In genomic region chr10:130111115-130111847, GRCh38 we compare ENCODE assay signal across 8 cellular contexts.
DNase-seq lines count a peak whose midpoint lies in the region; ATAC-seq, FAIRE-seq and TF ChIP-seq lines count a peak whose summit lies in the region.

No MANE protein-coding gene starts in this region.

- peaks cover 7% of the 10 kb centered on the region for H3K27me3 Mint-ChIP-seq in nephron progenitor cell (ENCODE audit: low read depth, poor library complexity)
- H3K27me3 Mint-ChIP-seq in stimulated activated naive CD8-positive, alpha-beta T cell treated with anti-CD3 and anti-CD28 coated beads, Interleukin-15, Interleukin-2, amounts not matched to agents 100 ng/mL and 50 ng/mL, for 24 hours, result no peaks in the 10 kb centered on the region

- H3K4me1 Mint-ChIP-seq in nephron progenitor cell, result peaks cover 26% of the 10 kb centered on the region
- H3K4me1 Mint-ChIP-seq in stimulated activated naive CD8-positive, alpha-beta T cell treated with anti-CD3 and anti-CD28 coated beads, Interleukin-15, Interleukin-2, amounts not matched to agents 100 ng/mL and 50 ng/mL, for 24 hours (ENCODE audit: low read depth), result peaks cover 55% of the 10 kb centered on the region

- TF ChIP-seq POLR2A in H54 (IDR thresholded peaks at IDR 0.05; ENCODE audit: low read depth, low read length), result no peak; the same call in 1 of the 2 replicates

- peak overlapping the region; percentile 96 for H3K27ac Mint-ChIP-seq in nephron progenitor cell
- peak overlapping the region; percentile 99 for H3K27ac Mint-ChIP-seq in stimulated activated naive CD8-positive, alpha-beta T cell treated with anti-CD3 and anti-CD28 coated beads, Interleukin-15, Interleukin-2, amounts not matched to agents 100 ng/mL and 50 ng/mL, for 24 hours

- peak overlapping the region; percentile 64 for H3K27ac ChIP-seq in RWPE2 (ENCODE audit: poor library complexity, severe bottlenecking)

- H3K9me3 ChIP-seq in RWPE2 (ENCODE audit: severe bottlenecking), result no peaks in the 10 kb centered on the region

- TF ChIP-seq CTCF in RWPE2 (IDR thresholded peaks at IDR 0.05; ENCODE audit: poor library complexity, severe bottlenecking) (no peak), nephron progenitor cell (IDR thresholded peaks at IDR 0.05) (no peak)

- peaks cover 33% of the 10 kb centered on the region for H3K36me3 Mint-ChIP-seq in nephron progenitor cell (ENCODE audit: low read depth)
- peaks cover 20% of the 10 kb centered on the region for H3K36me3 Mint-ChIP-seq in stimulated activated naive CD8-positive, alpha-beta T cell treated with anti-CD3 and anti-CD28 coated beads, Interleukin-15, Interleukin-2, amounts not matched to agents 100 ng/mL and 50 ng/mL, for 24 hours (ENCODE audit: low read depth)

- peak; percentile 90 for ATAC-seq in RWPE2 (ENCODE audit: low read depth)

- H3K9me3 Mint-ChIP-seq in nephron progenitor cell, result peaks cover 39% of the 10 kb centered on the region
- peaks cover 2% of the 10 kb centered on the region for H3K9me3 Mint-ChIP-seq in stimulated activated naive CD8-positive, alpha-beta T cell treated with anti-CD3 and anti-CD28 coated beads, Interleukin-15, Interleukin-2, amounts not matched to agents 100 ng/mL and 50 ng/mL, for 24 hours

- DNase-seq in ELR (ENCODE audit: low read depth) (peak; percentile 98), H54 (ENCODE audit: insufficient read length, low spot score) (peak; percentile 75), LoVo (ENCODE audit: low spot score) (peak; percentile 95), RWPE2 (ENCODE audit: low spot score) (peak; percentile 97), activated gamma-delta T cell (lab: John Stamatoyannopoulos, UW) (peak; percentile 84), fibroblast of the conjunctiva (ENCODE audit: low read depth) (peak; percentile 93), nephron progenitor cell (peak; percentile 90)

- peak overlapping the region; percentile 95 for H3K4me3 Mint-ChIP-seq in nephron progenitor cell
- peak overlapping the region; percentile 99 for H3K4me3 Mint-ChIP-seq in stimulated activated naive CD8-positive, alpha-beta T cell treated with anti-CD3 and anti-CD28 coated beads, Interleukin-15, Interleukin-2, amounts not matched to agents 100 ng/mL and 50 ng/mL, for 24 hours

- no peaks in the 10 kb centered on the region for H3K27me3 ChIP-seq in RWPE2 (ENCODE audit: insufficient read depth, poor library complexity, severe bottlenecking)

- H3K4me1 ChIP-seq in RWPE2 (ENCODE audit: insufficient read depth, poor library complexity, severe bottlenecking), result peaks cover 6% of the 10 kb centered on the region

- peak; percentile 80 for FAIRE-seq in H54 (lab: Jason Lieb, UNC)

- H3K36me3 ChIP-seq in RWPE2 (ENCODE audit: low read depth), result no peaks in the 10 kb centered on the region

- H3K4me3 ChIP-seq in RWPE2 (ENCODE audit: severe bottlenecking), result peak overlapping the region; percentile 46

Comparison
In these comparisons a context has a peak if more than half of its experiments do, and no peak if none do; other contexts are left out.
1. Peak in every context shown above with its lines: DNase-seq, ATAC-seq, H3K4me3 ChIP-seq and H3K27ac ChIP-seq.